In the genomic region with DNA sequence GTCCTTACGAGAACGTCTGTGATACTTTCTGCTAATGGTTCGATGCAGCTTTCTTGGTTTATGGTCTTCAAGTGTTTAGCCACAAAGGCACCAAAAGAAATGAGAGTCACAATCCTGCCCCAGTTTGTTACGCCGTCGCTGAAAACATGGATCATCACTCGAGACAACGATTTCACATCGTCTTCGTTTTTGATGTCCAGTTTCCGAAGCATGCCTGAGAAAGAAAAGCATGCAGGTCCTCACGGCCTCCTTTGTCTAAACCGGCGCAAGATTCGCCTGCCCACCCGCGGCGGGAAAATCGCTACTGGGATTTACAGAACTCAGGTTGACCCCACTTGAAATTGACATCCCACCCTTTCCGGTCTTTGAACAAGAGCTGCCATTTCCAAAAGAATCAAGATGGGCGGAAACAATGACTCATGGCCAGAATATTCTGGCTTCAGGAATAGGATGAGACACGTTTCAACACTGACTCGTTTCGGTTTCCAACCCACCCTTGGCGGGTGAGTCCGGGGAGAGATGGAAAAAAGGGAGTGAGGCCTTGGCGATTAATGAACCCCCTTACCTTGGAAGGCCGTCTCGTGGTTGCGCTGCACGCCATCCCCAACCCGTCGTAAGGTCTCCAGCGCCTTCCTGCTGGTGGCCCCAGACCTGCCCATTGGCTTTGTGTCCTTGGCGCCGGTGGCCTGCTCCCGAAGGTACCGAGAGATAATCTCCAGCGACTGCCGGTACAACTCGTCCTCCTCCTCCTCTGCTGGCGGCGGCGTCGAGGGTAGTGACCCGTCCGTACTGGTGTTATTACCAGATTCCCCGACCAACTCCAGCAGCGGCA, we compare ENCODE assay signal across 1 cellular context.
TF ChIP-seq lines count a peak whose summit lies in the region.

No MANE protein-coding gene starts in this region.

TF ChIP-seq in WTC11, 78 proteins besides CTCF, POLR2A, EP300 and RAD21 (continued from another document):
- TF ChIP-seq, protein P1, sequence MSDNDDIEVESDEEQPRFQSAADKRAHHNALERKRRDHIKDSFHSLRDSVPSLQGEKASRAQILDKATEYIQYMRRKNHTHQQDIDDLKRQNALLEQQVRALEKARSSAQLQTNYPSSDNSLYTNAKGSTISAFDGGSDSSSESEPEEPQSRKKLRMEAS (CRISPR knock-in tag; IDR thresholded peaks at IDR 0.05) = peak; percentile 44; the same call in 1 of the 2 replicates
- TF ChIP-seq, protein P2, sequence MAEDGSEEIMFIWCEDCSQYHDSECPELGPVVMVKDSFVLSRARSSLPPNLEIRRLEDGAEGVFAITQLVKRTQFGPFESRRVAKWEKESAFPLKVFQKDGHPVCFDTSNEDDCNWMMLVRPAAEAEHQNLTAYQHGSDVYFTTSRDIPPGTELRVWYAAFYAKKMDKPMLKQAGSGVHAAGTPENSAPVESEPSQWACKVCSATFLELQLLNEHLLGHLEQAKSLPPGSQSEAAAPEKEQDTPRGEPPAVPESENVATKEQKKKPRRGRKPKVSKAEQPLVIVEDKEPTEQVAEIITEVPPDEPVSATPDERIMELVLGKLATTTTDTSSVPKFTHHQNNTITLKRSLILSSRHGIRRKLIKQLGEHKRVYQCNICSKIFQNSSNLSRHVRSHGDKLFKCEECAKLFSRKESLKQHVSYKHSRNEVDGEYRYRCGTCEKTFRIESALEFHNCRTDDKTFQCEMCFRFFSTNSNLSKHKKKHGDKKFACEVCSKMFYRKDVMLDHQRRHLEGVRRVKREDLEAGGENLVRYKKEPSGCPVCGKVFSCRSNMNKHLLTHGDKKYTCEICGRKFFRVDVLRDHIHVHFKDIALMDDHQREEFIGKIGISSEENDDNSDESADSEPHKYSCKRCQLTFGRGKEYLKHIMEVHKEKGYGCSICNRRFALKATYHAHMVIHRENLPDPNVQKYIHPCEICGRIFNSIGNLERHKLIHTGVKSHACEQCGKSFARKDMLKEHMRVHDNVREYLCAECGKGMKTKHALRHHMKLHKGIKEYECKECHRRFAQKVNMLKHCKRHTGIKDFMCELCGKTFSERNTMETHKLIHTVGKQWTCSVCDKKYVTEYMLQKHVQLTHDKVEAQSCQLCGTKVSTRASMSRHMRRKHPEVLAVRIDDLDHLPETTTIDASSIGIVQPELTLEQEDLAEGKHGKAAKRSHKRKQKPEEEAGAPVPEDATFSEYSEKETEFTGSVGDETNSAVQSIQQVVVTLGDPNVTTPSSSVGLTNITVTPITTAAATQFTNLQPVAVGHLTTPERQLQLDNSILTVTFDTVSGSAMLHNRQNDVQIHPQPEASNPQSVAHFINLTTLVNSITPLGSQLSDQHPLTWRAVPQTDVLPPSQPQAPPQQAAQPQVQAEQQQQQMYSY (CRISPR knock-in tag; IDR thresholded peaks at IDR 0.05) = no peak
- TF ChIP-seq, protein P3, sequence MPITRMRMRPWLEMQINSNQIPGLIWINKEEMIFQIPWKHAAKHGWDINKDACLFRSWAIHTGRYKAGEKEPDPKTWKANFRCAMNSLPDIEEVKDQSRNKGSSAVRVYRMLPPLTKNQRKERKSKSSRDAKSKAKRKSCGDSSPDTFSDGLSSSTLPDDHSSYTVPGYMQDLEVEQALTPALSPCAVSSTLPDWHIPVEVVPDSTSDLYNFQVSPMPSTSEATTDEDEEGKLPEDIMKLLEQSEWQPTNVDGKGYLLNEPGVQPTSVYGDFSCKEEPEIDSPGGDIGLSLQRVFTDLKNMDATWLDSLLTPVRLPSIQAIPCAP (CRISPR knock-in tag; IDR thresholded peaks at IDR 0.05) = 0 out of 2 replicates have a peak, but pooled peaks have one; percentile 21
- TF ChIP-seq, protein P4, sequence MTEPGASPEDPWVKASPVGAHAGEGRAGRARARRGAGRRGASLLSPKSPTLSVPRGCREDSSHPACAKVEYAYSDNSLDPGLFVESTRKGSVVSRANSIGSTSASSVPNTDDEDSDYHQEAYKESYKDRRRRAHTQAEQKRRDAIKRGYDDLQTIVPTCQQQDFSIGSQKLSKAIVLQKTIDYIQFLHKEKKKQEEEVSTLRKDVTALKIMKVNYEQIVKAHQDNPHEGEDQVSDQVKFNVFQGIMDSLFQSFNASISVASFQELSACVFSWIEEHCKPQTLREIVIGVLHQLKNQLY (CRISPR knock-in tag; IDR thresholded peaks at IDR 0.05) = peak; percentile 30; the same call in 1 of the 2 replicates
- TF ChIP-seq NFATC4 (CRISPR knock-in tag; IDR thresholded peaks at IDR 0.05) (0 out of 2 replicates have a peak, but pooled peaks have one; percentile 48), JUN (CRISPR knock-in tag; IDR thresholded peaks at IDR 0.05) (0 out of 2 replicates have a peak, but pooled peaks have one; percentile 0)
TF ChIP-seq in WTC11: peak in this region for 10.
